ENCODE assay signal across 16 cellular contexts in genomic region chr2:26144031-26144430, GRCh38. TPM values are rescaled to one million over a fixed set of nuclear protein-coding genes. Genes with fewer than 3 reads are reported as not detected.
DNase-seq lines count a peak whose midpoint lies in the region; ATAC-seq and TF ChIP-seq lines count a peak whose summit lies in the region.
"Had no signal": no experiment of that assay in that cellular context is flagged by ENCODE, and none has a peak within 500 bp of the region (broad histone marks: within the 10 kb centered on the region; RNA-seq: fewer than 3 reads in every experiment).

No MANE protein-coding gene starts in this region.

- ATAC-seq in HG03520 (IDR thresholded peaks at IDR 0.05; ENCODE audit: unreplicated experiment), result no peak
- ATAC-seq: sciatic nerve, SK-N-SH treated with all-trans-retinoic acid at 6 μM for 48 hours had no signal

- TF ChIP-seq POLR2A in stomach (IDR thresholded peaks at IDR 0.05), result no peak

- intact Hi-C loops in stomach (cut with DNase I; ENCODE audit: low total_unique reads), result loop anchor here (10.0 kb wide), 1 partner anchor 189 kb away; no protein-coding TSS in a partner anchor

- 25 to 39% (median 33%) methylated on average over 7 of the region's 7 CpGs for WGBS in stomach, 5 donors

- TF ChIP-seq EP300 in stomach (IDR thresholded peaks at IDR 0.05), result no peak

- peaks cover 0 to 23% (median 5%) of the 10 kb centered on the region in 4 donors for H3K4me1 ChIP-seq in stomach

- TF ChIP-seq CTCF in VCaP (conservative IDR thresholded peaks at IDR 0.05), result no peak
- TF ChIP-seq CTCF in stomach (IDR thresholded peaks at IDR 0.05), result no peak

- no peaks in the 10 kb centered on the region for H3K9me3 ChIP-seq in stomach

- peak overlapping the region; percentile 50 for H3K27ac ChIP-seq in VCaP
- peak overlapping the region in 4 of 5 donors; percentile 11 to 62 (median 52) for H3K27ac ChIP-seq in stomach

- H3K27me3 ChIP-seq in stomach, result peaks cover 0 to 17% (median 0%) of the 10 kb centered on the region in 3 donors

- H3K36me3 ChIP-seq in stomach, result no peaks in the 10 kb centered on the region

- DNase-seq in NCI-H146 (lab: John Stamatoyannopoulos, UW) (peak; percentile 32), NCI-H146 treated with DMSO at 0.1 percent for 48 hours (lab: John Stamatoyannopoulos, UW; ENCODE audit: unreplicated experiment) (no peak), NCI-H187 treated with DMSO at 0.1 percent for 48 hours (lab: John Stamatoyannopoulos, UW) (peak; percentile 54), stomach (no peak), SHP77 (lab: John Stamatoyannopoulos, UW) (no peak)
- DNase-seq in stimulated activated CD4-positive, alpha-beta T cell treated with anti-CD3 and anti-CD28 coated beads, Interleukin-4, amount 100 ng/mL, for 4 hours, result no peak
- DNase-seq: 8988T; effector CD8-positive, alpha-beta T cell; KG1; stimulated activated CD4-positive, alpha-beta T cell treated with anti-CD3 and anti-CD28 coated beads, Interleukin-4, amount 100 ng/mL, for 1 hour; trophoblast cell had no signal

- H3K4me3 ChIP-seq in stomach, result no peak overlapping the region
- H3K4me3 ChIP-seq: lung had no signal

RNA-seq across cellular contexts. Expression of gene GAREM2, which starts 28.9 kb away (rescaled TPM):
- 1 to 10 TPM in 2 of 5 donors, under 1 TPM in 1, not detected in 2; under 0.01 to 2.3 (median 1.5) TPM for total RNA-seq in stomach
- 1 to 10 TPM in 1 of 3 donors, under 1 TPM in 2; 0.83 to 1.7 (median 0.87) TPM for polyA plus RNA-seq in stomach

Comparison
In these comparisons a context has a peak if more than half of its experiments do, and no peak if none do; other contexts are left out.
1. DNase-seq: peak in NCI-H146 (single experiment) and NCI-H187 treated with DMSO at 0.1 percent for 48 hours (single experiment); none in NCI-H146 treated with DMSO at 0.1 percent for 48 hours (single experiment), stomach (single experiment), stimulated activated CD4-positive, alpha-beta T cell treated with anti-CD3 and anti-CD28 coated beads, Interleukin-4, amount 100 ng/mL, for 4 hours (0 of 2) and SHP77 (0 of 2).